1 cellular context compared by ENCODE assay signal in the genomic region with DNA sequence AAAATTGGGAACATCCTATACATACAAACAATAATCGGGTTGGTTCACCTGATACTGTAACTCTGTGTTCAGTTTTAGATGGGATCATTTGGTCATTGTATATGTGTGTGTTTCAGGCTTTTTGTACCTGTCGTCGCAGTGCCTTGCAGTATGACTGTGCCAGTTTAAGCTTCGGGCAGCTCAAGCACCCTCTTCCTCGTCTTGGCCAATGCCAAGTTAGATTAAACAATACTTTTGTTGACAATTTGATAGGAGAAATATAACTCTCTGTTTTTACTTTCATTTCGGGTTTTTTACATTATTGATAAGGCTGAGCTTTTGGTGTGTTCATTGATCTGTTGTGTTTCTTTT.
TF ChIP-seq lines count a peak whose summit lies in the region.

No MANE protein-coding gene starts in this region.

TF ChIP-seq in HCT116, 20 proteins besides CTCF, POLR2A, EP300 and RAD21 (continued from another document):
- TF ChIP-seq SRF (IDR thresholded peaks at IDR 0.05; ENCODE audit: low read depth) (no peak), EZH2phosphoT487 (IDR thresholded peaks at IDR 0.05; ENCODE audit: borderline replicate concordance) (no peak), EGR1 (IDR thresholded peaks at IDR 0.05; ENCODE audit: low read depth) (no peak), JUND (IDR thresholded peaks at IDR 0.05) (no peak)
